Comparison of ENCODE assay signal across 8 cellular contexts in the genomic region with DNA sequence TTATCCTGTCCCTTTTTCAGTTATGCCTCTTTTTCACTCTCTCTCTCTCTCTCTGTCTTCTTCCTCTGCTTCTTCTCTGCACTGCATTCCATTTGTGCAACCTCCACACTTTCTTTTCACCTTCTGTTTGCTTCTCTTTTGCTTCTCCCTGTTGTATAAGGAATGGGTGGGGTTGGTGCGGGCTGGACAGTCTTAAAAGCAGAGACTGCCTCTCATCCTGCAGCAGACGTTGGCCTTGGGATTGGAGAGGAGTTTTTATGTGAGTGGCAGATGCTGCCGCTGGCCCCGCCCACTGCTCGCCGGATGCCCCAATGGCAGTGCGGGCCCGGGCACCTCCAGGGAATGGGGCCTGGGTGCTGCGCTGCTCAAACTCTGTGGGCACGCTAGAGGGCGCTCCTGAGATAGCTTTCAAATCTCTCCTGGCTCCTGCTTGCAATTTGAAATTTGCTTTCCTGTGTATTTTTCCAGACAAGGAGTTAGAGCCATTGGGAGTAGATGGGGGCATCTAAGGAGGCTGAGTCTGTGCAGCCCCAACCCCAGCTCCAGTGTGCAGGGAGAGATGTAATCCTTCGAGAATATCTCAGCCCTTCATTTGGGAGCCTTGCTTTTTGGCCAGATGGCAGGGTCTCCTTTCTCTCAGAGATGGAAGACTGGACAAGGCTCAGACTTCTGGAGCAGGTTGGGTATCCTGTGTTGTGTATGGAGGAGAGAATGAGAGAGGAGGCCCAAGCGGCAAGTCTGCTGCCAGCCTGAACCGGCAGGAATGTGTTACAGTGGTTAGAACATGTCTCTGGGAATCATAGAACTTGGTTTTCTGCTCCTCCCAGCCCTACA.
DNase-seq lines count a peak whose midpoint lies in the region; ATAC-seq, FAIRE-seq and TF ChIP-seq lines count a peak whose summit lies in the region.

No MANE protein-coding gene starts in this region.

- DNase-seq in D721Med (ENCODE audit: insufficient read length, low spot score) (peak; percentile 85), HuH-7.5 (ENCODE audit: low spot score) (peak; percentile 44), OCI-LY7 (ENCODE audit: low spot score) (peak; percentile 81), activated T-cell treated with anti-CD3 and anti-CD28 coated beads for 24 hours (ENCODE audit: low read depth) (peak; percentile 64)
- peak; percentile 19 to 75 (median 50) for DNase-seq in naive thymus-derived CD4-positive, alpha-beta T cell
- DNase-seq in stimulated activated naive CD4-positive, alpha-beta T cell (lab: John Stamatoyannopoulos, UW): peak; percentile 11 to 57 (median 38)

- no peaks in the 10 kb centered on the region for H3K9me3 ChIP-seq in OCI-LY7 (ENCODE audit: low read length)
- no peaks in the 10 kb centered on the region for H3K9me3 ChIP-seq in naive thymus-derived CD4-positive, alpha-beta T cell (ENCODE audit: control insufficient read depth in 2 of 3, low read length in 3 of 3)

- H3K79me2 ChIP-seq in OCI-LY7 (ENCODE audit: insufficient read depth, low read depth, low read length): no peaks in the 10 kb centered on the region

- no peaks in the 10 kb centered on the region for H4K20me1 ChIP-seq in OCI-LY7 (ENCODE audit: insufficient read depth, low read length)

- no TSS peak for BruUV-seq in OCI-LY7 (replicated peaks; lab: Mats Ljungman, UMichigan)

- POLR2A ChIA-PET in OCI-LY7 (lab: Charles Lee): interaction anchor here (0.7 kb wide), 1 partner anchor 10 kb away, joined by 3 read pairs; no protein-coding TSS in a partner anchor
- POLR2A ChIA-PET in naive thymus-derived CD4-positive, alpha-beta T cell (lab: Charles Lee): no interaction called here

- H3K27ac ChIP-seq in OCI-LY7 (ENCODE audit: low read depth, low read length, poor library complexity, severe bottlenecking): no peak overlapping the region
- no peak overlapping the region for H3K27ac ChIP-seq in naive thymus-derived CD4-positive, alpha-beta T cell (ENCODE audit: low read depth, low read length)

- CTCF ChIA-PET in OCI-LY7 (lab: Charles Lee; ENCODE audit: unreplicated experiment): no interaction called here
- CTCF ChIA-PET in naive thymus-derived CD4-positive, alpha-beta T cell (lab: Charles Lee): interaction anchor here (0.8 to 0.9 kb wide), 2 partner anchors 12 to 65 kb away, joined by 3 read pairs; no protein-coding TSS in a partner anchor

- H3K36me3 Mint-ChIP-seq in naive thymus-derived CD4-positive, alpha-beta T cell: peaks cover 0 to 8% (median 0%) of the 10 kb centered on the region in 5 donors

- H3K9me3 Mint-ChIP-seq in naive thymus-derived CD4-positive, alpha-beta T cell: peaks cover 0 to 1% (median 0%) of the 10 kb centered on the region in 11 donors

- peak; percentile 96 for ATAC-seq in GM21515 (IDR thresholded peaks at IDR 0.05; ENCODE audit: unreplicated experiment)
- peak; percentile 98 for ATAC-seq in esophagus mucosa
- ATAC-seq in naive thymus-derived CD4-positive, alpha-beta T cell: peak; percentile 96

- H3K9me2 ChIP-seq in OCI-LY7 (ENCODE audit: insufficient read depth, low read length): no peaks in the 10 kb centered on the region

- H3K36me3 ChIP-seq in OCI-LY7 (ENCODE audit: insufficient read depth, low read length): no peaks in the 10 kb centered on the region
- H3K36me3 ChIP-seq in naive thymus-derived CD4-positive, alpha-beta T cell (ENCODE audit: control insufficient read depth in 2 of 3, insufficient read depth in 3 of 3, low read length in 3 of 3): no peaks in the 10 kb centered on the region

- no peak overlapping the region for H3K4me3 ChIP-seq in OCI-LY7 (ENCODE audit: low read depth, low read length, poor library complexity, severe bottlenecking)
- H3K4me3 ChIP-seq in naive thymus-derived CD4-positive, alpha-beta T cell (ENCODE audit: low read length): no peak overlapping the region

- intact Hi-C loops in OCI-LY7 (cut with micrococcal nuclease; ENCODE audit: unreplicated experiment): loop anchor here (1.0 kb wide), 1 partner anchor 66 kb away; no protein-coding TSS in a partner anchor
- intact Hi-C loops in naive thymus-derived CD4-positive, alpha-beta T cell (cut with micrococcal nuclease): loop anchor here (1.0 to 2.0 kb wide), 4 partner anchors 44 to 196 kb away; no protein-coding TSS in a partner anchor

- TF ChIP-seq CTCF in D721Med (IDR thresholded peaks at IDR 0.05; ENCODE audit: insufficient read depth, missing control alignments) (peak; percentile 83), OCI-LY7 (conservative IDR thresholded peaks at IDR 0.05; ENCODE audit: low read length) (peak; percentile 96)

- H3K4me2 ChIP-seq in OCI-LY7 (ENCODE audit: low read length): peak overlapping the region; percentile 38

- H3K4me3 Mint-ChIP-seq in naive thymus-derived CD4-positive, alpha-beta T cell: no peak overlapping the region

- peaks cover 4 to 50% (median 6%) of the 10 kb centered on the region in 7 donors for H3K4me1 Mint-ChIP-seq in naive thymus-derived CD4-positive, alpha-beta T cell

- H3K4me1 ChIP-seq in OCI-LY7 (ENCODE audit: insufficient read depth, low read length, poor library complexity, severe bottlenecking): no peaks in the 10 kb centered on the region
- peaks cover 0 to 3% of the 10 kb centered on the region in 2 donors for H3K4me1 ChIP-seq in naive thymus-derived CD4-positive, alpha-beta T cell (ENCODE audit: control insufficient read depth in 2 of 2, insufficient read depth in 2 of 2, low read length in 2 of 2)

- FAIRE-seq in D721Med (lab: Jason Lieb, UNC): no peak

- peaks cover 0 to 3% (median 0%) of the 10 kb centered on the region in 5 donors for H3K27me3 Mint-ChIP-seq in naive thymus-derived CD4-positive, alpha-beta T cell

- no peak overlapping the region for H2AFZ ChIP-seq in OCI-LY7 (ENCODE audit: low read length)

- peak overlapping the region in 1 of 9 donors; percentile 58 for H3K27ac Mint-ChIP-seq in naive thymus-derived CD4-positive, alpha-beta T cell

- H3K27me3 ChIP-seq in naive thymus-derived CD4-positive, alpha-beta T cell (ENCODE audit: control insufficient read depth in 2 of 2, insufficient read depth in 2 of 2, low read length in 2 of 2): no peaks in the 10 kb centered on the region
